Comparison of ENCODE assay signal across 8 cellular contexts in genomic region chr7:112450807-112451661, GRCh38. TPM values are rescaled to one million over a fixed set of nuclear protein-coding genes. Genes with fewer than 3 reads are reported as not detected.
DNase-seq lines count a peak whose midpoint lies in the region; ATAC-seq and TF ChIP-seq lines count a peak whose summit lies in the region.

No MANE protein-coding gene starts in this region.

- no peaks in the 10 kb centered on the region for H3K9me3 Mint-ChIP-seq in T-helper 1 cell treated with Interleukin-12 subunit alpha and Interleukin-12 subunit beta and Interleukin-4 antibody, amounts not matched to agents 30 μg/mL and 1 μg/mL, for 36 hours
- H3K9me3 Mint-ChIP-seq in type B pancreatic cell, result no peaks in the 10 kb centered on the region

- DNase-seq in NCI-H1694 (lab: John Stamatoyannopoulos, UW) (peak; percentile 96), amygdala (lab: John Stamatoyannopoulos, UW) (peak; percentile 64 to 98 (median 91)), left ventricle myocardium inferior (peak; percentile 94), posterior cingulate gyrus (peak; percentile 93 to 99 (median 94)), type B pancreatic cell (ENCODE audit: extremely low spot score, unreplicated experiment) (peak; percentile 94)

- peak overlapping the region; percentile 98 for H3K27ac ChIP-seq in left ventricle myocardium inferior (replicated peaks)

- H3K4me3 Mint-ChIP-seq in T-helper 1 cell treated with Interleukin-12 subunit alpha and Interleukin-12 subunit beta and Interleukin-4 antibody, amounts not matched to agents 30 μg/mL and 1 μg/mL, for 36 hours, result peak overlapping the region; percentile 100
- H3K4me3 Mint-ChIP-seq in type B pancreatic cell, result peak overlapping the region; percentile 99

- H3K27me3 ChIP-seq in left ventricle myocardium inferior (ENCODE audit: low read depth), result no peaks in the 10 kb centered on the region

- peak overlapping the region; percentile 94 for H3K4me3 ChIP-seq in left ventricle myocardium inferior

- intact Hi-C loops in left ventricle myocardium inferior (cut with micrococcal nuclease) (loop anchor here (5.0 kb wide), 1 partner anchor 39 kb away; no protein-coding TSS in a partner anchor), posterior cingulate gyrus (cut with DNase I) (no loop called here)

- no peaks in the 10 kb centered on the region for H3K27me3 Mint-ChIP-seq in T-helper 1 cell treated with Interleukin-12 subunit alpha and Interleukin-12 subunit beta and Interleukin-4 antibody, amounts not matched to agents 30 μg/mL and 1 μg/mL, for 36 hours (ENCODE audit: low read depth)
- H3K27me3 Mint-ChIP-seq in type B pancreatic cell, result peaks cover 2% of the 10 kb centered on the region

- no peaks in the 10 kb centered on the region for H3K9me3 ChIP-seq in left ventricle myocardium inferior (replicated peaks)

- H3K27ac Mint-ChIP-seq in T-helper 1 cell treated with Interleukin-12 subunit alpha and Interleukin-12 subunit beta and Interleukin-4 antibody, amounts not matched to agents 30 μg/mL and 1 μg/mL, for 36 hours, result peak overlapping the region; percentile 97
- H3K27ac Mint-ChIP-seq in type B pancreatic cell, result peak overlapping the region; percentile 100

- peaks cover 36% of the 10 kb centered on the region for H3K4me1 Mint-ChIP-seq in T-helper 1 cell treated with Interleukin-12 subunit alpha and Interleukin-12 subunit beta and Interleukin-4 antibody, amounts not matched to agents 30 μg/mL and 1 μg/mL, for 36 hours (ENCODE audit: low read depth)
- peaks cover 18% of the 10 kb centered on the region for H3K4me1 Mint-ChIP-seq in type B pancreatic cell (ENCODE audit: unreplicated experiment)

- peak; percentile 77 for ATAC-seq in GM18498 (IDR thresholded peaks at IDR 0.05; ENCODE audit: unreplicated experiment)
- ATAC-seq in HG02938 (IDR thresholded peaks at IDR 0.05; ENCODE audit: unreplicated experiment), result peak; percentile 77

- H3K36me3 ChIP-seq in left ventricle myocardium inferior, result peaks cover 5% of the 10 kb centered on the region

- H3K4me1 ChIP-seq in left ventricle myocardium inferior, result peaks cover 66% of the 10 kb centered on the region

- TF ChIP-seq CTCF in left ventricle myocardium inferior (IDR thresholded peaks at IDR 0.05; ENCODE audit: borderline replicate concordance) (no peak), type B pancreatic cell (conservative IDR thresholded peaks at IDR 0.05) (no peak)

- H3K36me3 Mint-ChIP-seq in T-helper 1 cell treated with Interleukin-12 subunit alpha and Interleukin-12 subunit beta and Interleukin-4 antibody, amounts not matched to agents 30 μg/mL and 1 μg/mL, for 36 hours (ENCODE audit: low read depth), result peaks cover 5% of the 10 kb centered on the region
- H3K36me3 Mint-ChIP-seq in type B pancreatic cell, result peaks cover 10% of the 10 kb centered on the region

RNA-seq across cellular contexts. Expression of gene IFRD1, which starts 0.8 kb away (rescaled TPM):
- 24.6 TPM for total RNA-seq in left ventricle myocardium inferior
- 78.4 and 93.1 TPM in 2 replicates for total RNA-seq in type B pancreatic cell (ENCODE audit: low replicate concordance)

RNA-seq across cellular contexts. Expression of gene LSMEM1, which starts 29.8 kb away (rescaled TPM):
- 3.5 TPM for total RNA-seq in left ventricle myocardium inferior
- 0.98 and 1.9 TPM in 2 replicates for total RNA-seq in type B pancreatic cell (ENCODE audit: low replicate concordance)

Comparison
In these comparisons a context has a peak if more than half of its experiments do, and no peak if none do; other contexts are left out.
1. Peak in every context shown above with its lines: DNase-seq, ATAC-seq, H3K4me3 ChIP-seq and H3K27ac ChIP-seq.